9 cellular contexts compared by ENCODE assay signal in genomic region chr1:48202030-48202752, GRCh38. TPM values are rescaled to one million over a fixed set of nuclear protein-coding genes. Genes with fewer than 3 reads are reported as not detected.
DNase-seq lines count a peak whose midpoint lies in the region; ATAC-seq and TF ChIP-seq lines count a peak whose summit lies in the region.
"Had no signal": no experiment of that assay in that cellular context is flagged by ENCODE, and none has a peak within 500 bp of the region (broad histone marks: within the 10 kb centered on the region; RNA-seq: fewer than 3 reads in every experiment).

No MANE protein-coding gene starts in this region.

- no peaks in the 10 kb centered on the region for H3K9me3 Mint-ChIP-seq in activated T-cell treated with anti-CD3 and anti-CD28 coated beads, Interleukin-2, amount 50 U/mL, for 72 hours
- no peaks in the 10 kb centered on the region for H3K9me3 Mint-ChIP-seq in type B pancreatic cell

- H3K4me3 ChIP-seq in KMS-11 (IDR thresholded peaks at IDR 0.05; ENCODE audit: insufficient read depth, low read depth, low read length) (no peak overlapping the region), Peyer's patch (no peak overlapping the region)
- H3K4me3 ChIP-seq: BLaER1 treated with 17β-estradiol and CSF1 and Interleukin-3, amounts not matched to agents 10 nM and 100 nM had no signal

- no peaks in the 10 kb centered on the region for H3K4me1 ChIP-seq in KMS-11 (ENCODE audit: low read depth, poor library complexity, severe bottlenecking)
- no peaks in the 10 kb centered on the region for H3K4me1 ChIP-seq in Peyer's patch
- H3K4me1 ChIP-seq in foreskin keratinocyte = peaks cover 4% of the 10 kb centered on the region
- H3K4me1 ChIP-seq: BLaER1 treated with 17β-estradiol and CSF1 and Interleukin-3, amounts not matched to agents 10 nM and 100 nM had no signal

- H3K9me3 ChIP-seq in Peyer's patch = no peaks in the 10 kb centered on the region
- H3K9me3 ChIP-seq: BLaER1 treated with 17β-estradiol and CSF1 and Interleukin-3, amounts not matched to agents 10 nM and 100 nM had no signal

- H3K27me3 ChIP-seq in KMS-11 (ENCODE audit: insufficient read depth, low read depth) (no peaks in the 10 kb centered on the region), Peyer's patch (no peaks in the 10 kb centered on the region), foreskin keratinocyte (no peaks in the 10 kb centered on the region)

- peak; percentile 63 for DNase-seq in NCI-H1436 (lab: John Stamatoyannopoulos, UW)
- no peak for DNase-seq in NCI-H1436 treated with DMSO at 0.1 percent for 48 hours (lab: John Stamatoyannopoulos, UW)
- peak; percentile 33 to 81 (median 72) for DNase-seq in Peyer's patch
- DNase-seq in activated T-cell treated with anti-CD3 and anti-CD28 coated beads, Interleukin-2, amount 50 U/mL, for 72 hours = peak; percentile 49 to 61
- peak; percentile 92 to 94 for DNase-seq in foreskin keratinocyte
- DNase-seq in omental fat pad (ENCODE audit: low spot score) = peak; percentile 44
- peak; percentile 79 for DNase-seq in type B pancreatic cell (ENCODE audit: extremely low spot score, unreplicated experiment)

- H3K79me2 ChIP-seq in KMS-11 (ENCODE audit: insufficient read depth, low read depth) = no peaks in the 10 kb centered on the region

- H3K27ac Mint-ChIP-seq in activated T-cell treated with anti-CD3 and anti-CD28 coated beads, Interleukin-2, amount 50 U/mL, for 72 hours = no peak overlapping the region
- no peak overlapping the region for H3K27ac Mint-ChIP-seq in type B pancreatic cell

- H3K4me3 Mint-ChIP-seq in activated T-cell treated with anti-CD3 and anti-CD28 coated beads, Interleukin-2, amount 50 U/mL, for 72 hours = no peak overlapping the region
- H3K4me3 Mint-ChIP-seq in type B pancreatic cell = no peak overlapping the region

- TF ChIP-seq CTCF in KMS-11 (conservative IDR thresholded peaks at IDR 0.05; ENCODE audit: low read depth, low read length) = peak; percentile 82
- TF ChIP-seq CTCF in Peyer's patch (IDR thresholded peaks at IDR 0.05) = peak; percentile 29 to 87 (median 80)
- TF ChIP-seq CTCF in foreskin keratinocyte (conservative IDR thresholded peaks at IDR 0.05) = peak; percentile 89
- peak in 1 of 3 donors; percentile 59 for TF ChIP-seq CTCF in omental fat pad (IDR thresholded peaks at IDR 0.05)
- TF ChIP-seq CTCF in type B pancreatic cell (conservative IDR thresholded peaks at IDR 0.05) = peak; percentile 88

- ATAC-seq in activated T-cell treated with anti-CD3 and anti-CD28 coated beads, Interleukin-2, amount 50 U/mL, for 72 hours (replicated peaks in 1 of 2) = peak; percentile 49 to 53
- ATAC-seq in foreskin keratinocyte (peak; percentile 94), omental fat pad (ENCODE audit: low FRiP score) (peak; percentile 61)

- no peaks in the 10 kb centered on the region for H3K36me3 Mint-ChIP-seq in activated T-cell treated with anti-CD3 and anti-CD28 coated beads, Interleukin-2, amount 50 U/mL, for 72 hours (ENCODE audit: insufficient read depth in 2 of 2)
- no peaks in the 10 kb centered on the region for H3K36me3 Mint-ChIP-seq in type B pancreatic cell

- no peak overlapping the region for H3K9ac ChIP-seq in KMS-11
- H3K9ac ChIP-seq: BLaER1 treated with 17β-estradiol and CSF1 and Interleukin-3, amounts not matched to agents 10 nM and 100 nM had no signal

- H3K4me1 Mint-ChIP-seq in activated T-cell treated with anti-CD3 and anti-CD28 coated beads, Interleukin-2, amount 50 U/mL, for 72 hours (ENCODE audit: low read depth) = no peaks in the 10 kb centered on the region
- H3K4me1 Mint-ChIP-seq in type B pancreatic cell (ENCODE audit: unreplicated experiment) = peaks cover 6% of the 10 kb centered on the region

- H3K36me3 ChIP-seq in KMS-11 (ENCODE audit: insufficient read depth) (no peaks in the 10 kb centered on the region), Peyer's patch (no peaks in the 10 kb centered on the region)
- H3K36me3 ChIP-seq: BLaER1 treated with 17β-estradiol and CSF1 and Interleukin-3, amounts not matched to agents 10 nM and 100 nM had no signal

- H3K4me2 ChIP-seq in KMS-11 = no peak overlapping the region
- H3K4me2 ChIP-seq: BLaER1 treated with 17β-estradiol and CSF1 and Interleukin-3, amounts not matched to agents 10 nM and 100 nM had no signal

- no peaks in the 10 kb centered on the region for H3K27me3 Mint-ChIP-seq in activated T-cell treated with anti-CD3 and anti-CD28 coated beads, Interleukin-2, amount 50 U/mL, for 72 hours (ENCODE audit: low read depth)
- peaks cover 17% of the 10 kb centered on the region for H3K27me3 Mint-ChIP-seq in type B pancreatic cell

- H3K27ac ChIP-seq in KMS-11 (no peak overlapping the region), Peyer's patch (no peak overlapping the region), foreskin keratinocyte (peak overlapping the region; percentile 46)
- H3K27ac ChIP-seq: BLaER1 treated with 17β-estradiol and CSF1 and Interleukin-3, amounts not matched to agents 10 nM and 100 nM had no signal

- no peaks in the 10 kb centered on the region for H4K20me1 ChIP-seq in KMS-11 (ENCODE audit: insufficient read depth)
- H4K20me1 ChIP-seq: BLaER1 treated with 17β-estradiol and CSF1 and Interleukin-3, amounts not matched to agents 10 nM and 100 nM had no signal

- TF ChIP-seq POLR2A in Peyer's patch (IDR thresholded peaks at IDR 0.05) = no peak

- H2AFZ ChIP-seq in KMS-11 (ENCODE audit: low read depth) = no peak overlapping the region

RNA-seq across cellular contexts. Expression of gene SLC5A9, which starts 20.3 kb away (rescaled TPM):
- total RNA-seq in Peyer's patch = 100 to 1,000 TPM in 3 of 4 donors, 1 to 10 TPM in 1; 8.3 to 272 (median 210) TPM
- total RNA-seq in activated T-cell treated with anti-CD3 and anti-CD28 coated beads, Interleukin-2, amount 50 U/mL, for 72 hours = not detected
- total RNA-seq in foreskin keratinocyte = not detected in 2 replicates
- not detected in 2 replicates for polyA plus RNA-seq in foreskin keratinocyte
- total RNA-seq in omental fat pad = under 1 TPM in 2 of 4 donors, not detected in 2; 0.12 to 0.47 TPM
- total RNA-seq in type B pancreatic cell (ENCODE audit: low replicate concordance) = 1.6 and 2.1 TPM in 2 replicates
